In the genomic region with DNA sequence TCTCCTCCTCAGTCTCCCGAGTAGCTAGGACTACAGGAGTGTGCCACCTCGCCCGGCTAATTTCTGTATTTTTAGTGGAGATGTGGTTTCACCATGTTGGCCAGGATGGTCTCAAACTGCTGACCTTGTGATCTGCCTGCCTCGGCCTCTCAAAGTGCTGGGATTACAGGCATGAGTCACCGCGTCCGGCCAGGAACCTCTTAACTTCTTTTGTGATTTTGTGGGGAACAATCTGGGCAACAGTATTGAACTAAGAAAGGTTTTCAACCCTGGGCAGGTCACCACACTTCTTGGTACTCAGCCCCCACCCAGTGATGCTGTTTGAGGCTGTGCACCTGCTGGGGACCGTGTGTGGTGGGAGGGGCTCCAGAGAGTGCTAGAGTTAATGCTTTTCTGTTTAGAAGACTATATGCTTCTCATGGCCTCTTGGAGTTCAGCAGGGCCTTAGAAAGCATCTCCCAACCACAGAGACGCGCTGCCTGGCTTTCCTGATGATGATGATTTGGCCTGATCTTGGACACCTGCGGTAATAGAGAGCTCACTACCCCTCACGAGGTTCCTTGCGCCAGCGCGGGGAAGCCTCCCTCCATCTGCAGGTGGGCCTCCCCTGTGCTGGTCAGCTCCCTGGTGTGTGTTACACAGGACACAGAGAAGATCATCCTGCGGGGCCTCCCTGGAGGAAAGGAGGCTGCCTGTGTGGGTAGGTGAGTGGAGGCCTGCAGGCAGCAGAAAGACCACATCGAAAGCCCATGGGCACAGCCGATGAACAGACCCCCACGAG, we compare ENCODE assay signal across 10 cellular contexts. TPM values are rescaled to one million over a fixed set of nuclear protein-coding genes. Genes with fewer than 3 reads are reported as not detected.
DNase-seq lines count a peak whose midpoint lies in the region; ATAC-seq and TF ChIP-seq lines count a peak whose summit lies in the region.
"Had no signal": no experiment of that assay in that cellular context is flagged by ENCODE, and none has a peak within 500 bp of the region (broad histone marks: within the 10 kb centered on the region; RNA-seq: fewer than 3 reads in every experiment).

No MANE protein-coding gene starts in this region.

- CTCF ChIA-PET in activated naive CD4-positive, alpha-beta T cell treated with anti-CD3 and anti-CD28 coated beads, Interleukin-2, amount 10 ng/mL, durations not matched to agents 7 days and 5 days (lab: Charles Lee), result interaction anchor here (0.7 to 4.5 kb wide), 10 partner anchors 9 to 295 kb away, joined by 3 to 23 read pairs (median 6); no protein-coding TSS in a partner anchor
- CTCF ChIA-PET in activated B cell treated with CpG ODN at 0.5 μM for 24 hours (lab: Charles Lee), result interaction anchor here (0.7 to 3.4 kb wide), 6 partner anchors 11 to 81 kb away, joined by 4 to 28 read pairs (median 14); partner anchors contain the start of genes HDAC10, PLXNB2 and TUBGCP6

- no peak overlapping the region for H3K27ac Mint-ChIP-seq in activated naive CD4-positive, alpha-beta T cell treated with anti-CD3 and anti-CD28 coated beads, Interleukin-2, amount 10 ng/mL, durations not matched to agents 7 days and 5 days
- H3K27ac Mint-ChIP-seq in activated B cell treated with CpG ODN at 0.5 μM for 24 hours, result no peak overlapping the region
- peak overlapping the region; percentile 81 for H3K27ac Mint-ChIP-seq in glutamatergic neuron (ENCODE audit: unreplicated experiment)
- H3K27ac Mint-ChIP-seq in type B pancreatic cell, result peak overlapping the region; percentile 78

- H3K9me3 Mint-ChIP-seq in activated naive CD4-positive, alpha-beta T cell treated with anti-CD3 and anti-CD28 coated beads, Interleukin-2, amount 10 ng/mL, durations not matched to agents 7 days and 5 days, result no peaks in the 10 kb centered on the region
- H3K9me3 Mint-ChIP-seq in activated B cell treated with CpG ODN at 0.5 μM for 24 hours, result no peaks in the 10 kb centered on the region
- H3K9me3 Mint-ChIP-seq in glutamatergic neuron (ENCODE audit: unreplicated experiment), result peaks cover 5% of the 10 kb centered on the region
- no peaks in the 10 kb centered on the region for H3K9me3 Mint-ChIP-seq in type B pancreatic cell

- peaks cover 13% of the 10 kb centered on the region for H3K4me1 Mint-ChIP-seq in activated naive CD4-positive, alpha-beta T cell treated with anti-CD3 and anti-CD28 coated beads, Interleukin-2, amount 10 ng/mL, durations not matched to agents 7 days and 5 days
- H3K4me1 Mint-ChIP-seq in activated B cell treated with CpG ODN at 0.5 μM for 24 hours (peaks cover 16% of the 10 kb centered on the region), glutamatergic neuron (ENCODE audit: low read depth, unreplicated experiment) (peaks cover 8% of the 10 kb centered on the region), type B pancreatic cell (ENCODE audit: unreplicated experiment) (peaks cover 7% of the 10 kb centered on the region)

- no peak for ATAC-seq in activated B cell treated with CpG ODN at 0.5 μM for 24 hours (ENCODE audit: low read depth)
- ATAC-seq in GM18511 (IDR thresholded peaks at IDR 0.05; ENCODE audit: unreplicated experiment), result no peak

- peak overlapping the region; percentile 75 for H3K4me3 Mint-ChIP-seq in activated naive CD4-positive, alpha-beta T cell treated with anti-CD3 and anti-CD28 coated beads, Interleukin-2, amount 10 ng/mL, durations not matched to agents 7 days and 5 days
- H3K4me3 Mint-ChIP-seq in activated B cell treated with CpG ODN at 0.5 μM for 24 hours (peak overlapping the region; percentile 79), glutamatergic neuron (ENCODE audit: unreplicated experiment) (peak overlapping the region; percentile 94), type B pancreatic cell (peak overlapping the region; percentile 96)

- DNase-seq in activated naive CD4-positive, alpha-beta T cell treated with anti-CD3 and anti-CD28 coated beads, Interleukin-2, amount 10 ng/mL, durations not matched to agents 7 days and 5 days, result no peak
- no peak for DNase-seq in activated naive CD4-positive, alpha-beta T cell treated with anti-CD3 and anti-CD28 coated beads, Interleukin-2, amount 50 U/mL, for 16 hours
- DNase-seq in activated B cell treated with CpG ODN at 0.5 μM for 24 hours (no peak), glutamatergic neuron (peak; percentile 14), type B pancreatic cell (ENCODE audit: extremely low spot score, unreplicated experiment) (no peak), GF-D8 (lab: John Stamatoyannopoulos, UW) (no peak), NCI-H69 (lab: John Stamatoyannopoulos, UW) (no peak)
- DNase-seq: activated effector memory CD4-positive, alpha-beta T cell treated with Interleukin-2 at 50 U/mL for 16 hours; trophoblast cell had no signal

- intact Hi-C loops in activated B cell treated with CpG ODN at 0.5 μM for 24 hours (cut with micrococcal nuclease), result loop anchor here (2.0 kb wide), 2 partner anchors 23 to 295 kb away; no protein-coding TSS in a partner anchor

- H3K27me3 Mint-ChIP-seq in activated naive CD4-positive, alpha-beta T cell treated with anti-CD3 and anti-CD28 coated beads, Interleukin-2, amount 10 ng/mL, durations not matched to agents 7 days and 5 days, result peaks cover 59% of the 10 kb centered on the region
- peaks cover 3% of the 10 kb centered on the region for H3K27me3 Mint-ChIP-seq in activated B cell treated with CpG ODN at 0.5 μM for 24 hours
- H3K27me3 Mint-ChIP-seq in glutamatergic neuron (ENCODE audit: unreplicated experiment), result peaks cover 12% of the 10 kb centered on the region
- no peaks in the 10 kb centered on the region for H3K27me3 Mint-ChIP-seq in type B pancreatic cell

- POLR2A ChIA-PET in activated B cell treated with CpG ODN at 0.5 μM for 24 hours (lab: Charles Lee), result interaction anchor here (0.5 to 3.0 kb wide), 8 partner anchors 10 to 401 kb away, joined by 4 to 23 read pairs (median 9); partner anchors contain the start of gene PLXNB2

- no peaks in the 10 kb centered on the region for H3K36me3 Mint-ChIP-seq in activated naive CD4-positive, alpha-beta T cell treated with anti-CD3 and anti-CD28 coated beads, Interleukin-2, amount 10 ng/mL, durations not matched to agents 7 days and 5 days
- no peaks in the 10 kb centered on the region for H3K36me3 Mint-ChIP-seq in activated B cell treated with CpG ODN at 0.5 μM for 24 hours (ENCODE audit: low read depth)
- H3K36me3 Mint-ChIP-seq in glutamatergic neuron (ENCODE audit: unreplicated experiment), result peaks cover 5% of the 10 kb centered on the region
- H3K36me3 Mint-ChIP-seq in type B pancreatic cell, result no peaks in the 10 kb centered on the region

- no peak for TF ChIP-seq CTCF in activated B cell treated with CpG ODN at 0.5 μM for 24 hours (IDR thresholded peaks at IDR 0.05)
- no peak for TF ChIP-seq CTCF in glutamatergic neuron (IDR thresholded peaks at IDR 0.05; ENCODE audit: partially characterized antibody, unreplicated experiment)
- TF ChIP-seq CTCF in type B pancreatic cell (conservative IDR thresholded peaks at IDR 0.05), result no peak

RNA-seq across cellular contexts. Expression of gene DENND6B, which starts 1.2 kb away (rescaled TPM):
- 3.2 and 5.2 TPM in 2 replicates for total RNA-seq in activated B cell treated with CpG ODN at 0.5 μM for 24 hours
- 32.1 TPM for total RNA-seq in glutamatergic neuron (ENCODE audit: unreplicated experiment)
- 22.1 and 25.6 TPM in 2 replicates for total RNA-seq in type B pancreatic cell (ENCODE audit: low replicate concordance)

RNA-seq across cellular contexts. Expression of gene PPP6R2, which starts 17.5 kb away (rescaled TPM):
- total RNA-seq in activated B cell treated with CpG ODN at 0.5 μM for 24 hours (64.0 and 77.3 TPM in 2 replicates), glutamatergic neuron (ENCODE audit: unreplicated experiment) (122 TPM), type B pancreatic cell (ENCODE audit: low replicate concordance) (56.4 and 62.8 TPM in 2 replicates)

RNA-seq across cellular contexts. Expression of gene PLXNB2, which starts 18.2 kb away (rescaled TPM):
- 18.6 and 20.6 TPM in 2 replicates for total RNA-seq in activated B cell treated with CpG ODN at 0.5 μM for 24 hours
- total RNA-seq in glutamatergic neuron (ENCODE audit: unreplicated experiment), result 95.2 TPM
- 352 and 500 TPM in 2 replicates for total RNA-seq in type B pancreatic cell (ENCODE audit: low replicate concordance)

RNA-seq across cellular contexts. Expression of gene MAPK11, which starts 55.5 kb away (rescaled TPM):
- 10.7 and 11.3 TPM in 2 replicates for total RNA-seq in activated B cell treated with CpG ODN at 0.5 μM for 24 hours
- 131 TPM for total RNA-seq in glutamatergic neuron (ENCODE audit: unreplicated experiment)
- 4.0 and 7.4 TPM in 2 replicates for total RNA-seq in type B pancreatic cell (ENCODE audit: low replicate concordance)

Comparison
In these comparisons a context has a peak if more than half of its experiments do, and no peak if none do; other contexts are left out.
1. H3K27ac Mint-ChIP-seq: peak in glutamatergic neuron (single experiment) and type B pancreatic cell (single experiment); none in activated naive CD4-positive, alpha-beta T cell treated with anti-CD3 and anti-CD28 coated beads, Interleukin-2, amount 10 ng/mL, durations not matched to agents 7 days and 5 days (single experiment) and activated B cell treated with CpG ODN at 0.5 μM for 24 hours (single experiment).
2. Peak in every context shown above with its lines, with median percentiles within 50 percentile points of each other: H3K4me3 Mint-ChIP-seq.